Comparison of ENCODE assay signal across 15 cellular contexts in the genomic region with DNA sequence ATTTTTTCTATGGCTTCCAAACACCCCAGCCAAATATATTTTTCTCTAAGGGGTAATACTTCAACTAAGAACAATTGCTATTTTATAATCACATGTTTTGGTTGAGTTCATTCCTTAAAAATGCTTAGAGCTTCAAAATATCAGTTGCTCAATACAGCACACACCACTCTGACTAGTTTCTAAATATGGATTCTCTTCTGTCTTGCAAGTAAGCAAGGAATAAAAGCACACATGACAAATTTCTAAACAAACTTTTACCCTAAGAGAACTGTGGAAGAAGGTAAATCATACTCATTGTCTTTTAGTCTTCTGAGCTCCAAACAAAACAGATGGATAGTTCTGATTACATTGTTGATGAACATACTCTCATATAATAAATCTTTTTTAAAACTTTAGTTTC. TPM values are rescaled to one million over a fixed set of nuclear protein-coding genes. Genes with fewer than 3 reads are reported as not detected.
DNase-seq lines count a peak whose midpoint lies in the region; FAIRE-seq and TF ChIP-seq lines count a peak whose summit lies in the region.
"Had no signal": no experiment of that assay in that cellular context is flagged by ENCODE, and none has a peak within 500 bp of the region (broad histone marks: within the 10 kb centered on the region; RNA-seq: fewer than 3 reads in every experiment).

No MANE protein-coding gene starts in this region.

- peaks cover 3% of the 10 kb centered on the region for H4K20me1 ChIP-seq in astrocyte (ENCODE audit: insufficient read depth, low read length)

- no peaks in the 10 kb centered on the region for H3K27me3 Mint-ChIP-seq in astrocyte (ENCODE audit: low read depth, unreplicated experiment)
- H3K27me3 Mint-ChIP-seq: activated CD8-positive, alpha-beta T cell treated with anti-CD3 and anti-CD28 coated beads for 36 hours had no signal

- DNase-seq in EH (ENCODE audit: low read depth) = peak; percentile 52
- peak; percentile 48 for DNase-seq in astrocyte (ENCODE audit: low read depth)
- peak; percentile 86 for DNase-seq in fibroblast of villous mesenchyme (ENCODE audit: low read depth)
- no peak for DNase-seq in sigmoid colon
- no peak for DNase-seq in WERI-Rb-1
- DNase-seq in tibial artery = no peak
- DNase-seq in NCI-H524 treated with DMSO at 0.1 percent for 48 hours (lab: John Stamatoyannopoulos, UW) = no peak
- no peak for DNase-seq in prostate gland (ENCODE audit: low spot score)
- DNase-seq: activated CD8-positive, alpha-beta T cell treated with anti-CD3 and anti-CD28 coated beads for 36 hours; activated naive CD4-positive, alpha-beta T cell; GDM1; NCI-H146; NCI-H526 treated with DMSO at 0.1 percent for 48 hours had no signal

- no peak overlapping the region for H3K4me2 ChIP-seq in astrocyte (ENCODE audit: low read length)

- H3K27ac ChIP-seq in astrocyte (ENCODE audit: low read depth, low read length) (no peak overlapping the region), sigmoid colon (peak overlapping the region; percentile 24 to 90 (median 70)), WERI-Rb-1 (no peak overlapping the region), tibial artery (peak overlapping the region in 1 of 2 donors; percentile 36), prostate gland (peak overlapping the region in 1 of 2 donors; percentile 51)
- H3K27ac ChIP-seq: C4-2B had no signal

- H3K9ac ChIP-seq in astrocyte (ENCODE audit: low read length) = no peak overlapping the region

- H3K36me3 ChIP-seq in astrocyte (ENCODE audit: insufficient read depth, low read length) = peaks cover 32% of the 10 kb centered on the region
- H3K36me3 ChIP-seq in sigmoid colon = peaks cover 0 to 19% (median 4%) of the 10 kb centered on the region in 4 donors
- peaks cover 3% of the 10 kb centered on the region; the same call in 1 of the 2 replicates for H3K36me3 ChIP-seq in WERI-Rb-1
- H3K36me3 ChIP-seq in tibial artery = peaks cover 3 to 8% (median 5%) of the 10 kb centered on the region in 3 donors
- no peaks in the 10 kb centered on the region for H3K36me3 ChIP-seq in prostate gland

- no peak overlapping the region for H3K4me3 ChIP-seq in astrocyte (ENCODE audit: insufficient read depth, low read depth, low read length)
- H3K4me3 ChIP-seq in fibroblast of villous mesenchyme (ENCODE audit: low read depth, low read length) = no peak overlapping the region
- no peak overlapping the region for H3K4me3 ChIP-seq in sigmoid colon
- H3K4me3 ChIP-seq in WERI-Rb-1 (ENCODE audit: low read depth, low read length) = no peak overlapping the region
- H3K4me3 ChIP-seq in tibial artery = no peak overlapping the region
- H3K4me3 ChIP-seq in prostate gland = no peak overlapping the region

- TF ChIP-seq EP300 in sigmoid colon (IDR thresholded peaks at IDR 0.05) = peak in 2 of 4 donors; percentile 36 to 41

- H3K9me3 Mint-ChIP-seq in astrocyte (ENCODE audit: unreplicated experiment) = no peaks in the 10 kb centered on the region
- H3K9me3 Mint-ChIP-seq: activated CD8-positive, alpha-beta T cell treated with anti-CD3 and anti-CD28 coated beads for 36 hours had no signal

- no peak overlapping the region for H3K4me3 Mint-ChIP-seq in astrocyte (ENCODE audit: unreplicated experiment)
- H3K4me3 Mint-ChIP-seq: activated CD8-positive, alpha-beta T cell treated with anti-CD3 and anti-CD28 coated beads for 36 hours had no signal

- H3K27ac Mint-ChIP-seq in astrocyte (ENCODE audit: unreplicated experiment) = no peak overlapping the region
- H3K27ac Mint-ChIP-seq: activated CD8-positive, alpha-beta T cell treated with anti-CD3 and anti-CD28 coated beads for 36 hours had no signal

- no peak overlapping the region for H2AFZ ChIP-seq in astrocyte (ENCODE audit: low read depth, low read length)

- no peaks in the 10 kb centered on the region for H3K9me3 ChIP-seq in astrocyte (ENCODE audit: insufficient read depth, low read depth, low read length)
- H3K9me3 ChIP-seq in sigmoid colon = no peaks in the 10 kb centered on the region
- H3K9me3 ChIP-seq in WERI-Rb-1 (ENCODE audit: severe bottlenecking) = no peaks in the 10 kb centered on the region
- H3K9me3 ChIP-seq in tibial artery = no peaks in the 10 kb centered on the region
- H3K9me3 ChIP-seq in prostate gland = no peaks in the 10 kb centered on the region

- intact Hi-C loops in sigmoid colon (cut with DNase I) = no loop called here
- intact Hi-C loops in tibial artery (cut with DNase I; ENCODE audit: low total_unique reads) = no loop called here
- intact Hi-C loops in prostate gland (cut with DNase I) = no loop called here

- FAIRE-seq in astrocyte (lab: Jason Lieb, UNC) = no peak
- FAIRE-seq: HepG2 had no signal

- peaks cover 2% of the 10 kb centered on the region for H3K36me3 Mint-ChIP-seq in astrocyte (ENCODE audit: low read depth, unreplicated experiment)

- H3K27me3 ChIP-seq in astrocyte (ENCODE audit: insufficient read depth, low read length) = no peaks in the 10 kb centered on the region
- no peaks in the 10 kb centered on the region for H3K27me3 ChIP-seq in sigmoid colon
- no peaks in the 10 kb centered on the region for H3K27me3 ChIP-seq in WERI-Rb-1 (ENCODE audit: insufficient read depth, low read depth, severe bottlenecking)
- H3K27me3 ChIP-seq in tibial artery = no peaks in the 10 kb centered on the region
- H3K27me3 ChIP-seq in prostate gland (replicated peaks; ENCODE audit: insufficient read depth) = no peaks in the 10 kb centered on the region

- H3K79me2 ChIP-seq in astrocyte (ENCODE audit: insufficient read depth, low read length) = peaks cover 14% of the 10 kb centered on the region

- H3K4me1 Mint-ChIP-seq in astrocyte (ENCODE audit: low read depth, unreplicated experiment) = peaks cover 4% of the 10 kb centered on the region

- H3K4me1 ChIP-seq in astrocyte (ENCODE audit: insufficient read depth, low read length) = no peaks in the 10 kb centered on the region
- peaks cover 0 to 78% (median 67%) of the 10 kb centered on the region in 4 donors for H3K4me1 ChIP-seq in sigmoid colon
- H3K4me1 ChIP-seq in tibial artery = peaks cover 0 to 46% (median 10%) of the 10 kb centered on the region in 4 donors
- no peaks in the 10 kb centered on the region for H3K4me1 ChIP-seq in prostate gland (replicated peaks)

- TF ChIP-seq CTCF in astrocyte (IDR thresholded peaks at IDR 0.05; ENCODE audit: insufficient read depth, low read depth, low read length) (no peak), fibroblast of villous mesenchyme (IDR thresholded peaks at IDR 0.05; ENCODE audit: insufficient read depth, low read depth, low read length) (no peak), sigmoid colon (IDR thresholded peaks at IDR 0.05) (no peak), WERI-Rb-1 (IDR thresholded peaks at IDR 0.05; ENCODE audit: low read depth, low read length) (no peak), tibial artery (IDR thresholded peaks at IDR 0.05) (no peak), prostate gland (IDR thresholded peaks at IDR 0.05) (no peak)

- TF ChIP-seq POLR2A in sigmoid colon (IDR thresholded peaks at IDR 0.05) (no peak), prostate gland (IDR thresholded peaks at IDR 0.05) (no peak)

RNA-seq across cellular contexts. Expression of gene ANTXR2, which starts 27.2 kb away (rescaled TPM):
- 29.8 and 34.7 TPM in 2 replicates for total RNA-seq in astrocyte
- total RNA-seq in fibroblast of villous mesenchyme = 105 and 107 TPM in 2 replicates
- 100 to 1,000 TPM; 170 to 237 (median 212) TPM for total RNA-seq in sigmoid colon
- 10 to 100 TPM; 11.4 to 28.5 (median 13.4) TPM for polyA plus RNA-seq in sigmoid colon
- 100 to 1,000 TPM in 1 of 2 donors, 10 to 100 TPM in 1; 86.1 to 133 TPM for total RNA-seq in prostate gland

Comparison
In these comparisons a context has a peak if more than half of its experiments do, and no peak if none do; other contexts are left out.
1. DNase-seq: peak in EH (single experiment), astrocyte (single experiment) and fibroblast of villous mesenchyme (single experiment); none in sigmoid colon (single experiment), WERI-Rb-1 (single experiment), tibial artery (0 of 2), NCI-H524 treated with DMSO at 0.1 percent for 48 hours (single experiment) and prostate gland (single experiment).
2. H3K27ac ChIP-seq: peak in sigmoid colon (4 of 4); none in astrocyte (single experiment) and WERI-Rb-1 (single experiment).